In genomic region chr9:97802276-97802675, GRCh38 we compare ENCODE assay signal across 12 cellular contexts. TPM values are rescaled to one million over a fixed set of nuclear protein-coding genes. Genes with fewer than 3 reads are reported as not detected.
DNase-seq lines count a peak whose midpoint lies in the region; ATAC-seq and TF ChIP-seq lines count a peak whose summit lies in the region.
"Had no signal": no experiment of that assay in that cellular context is flagged by ENCODE, and none has a peak within 500 bp of the region (broad histone marks: within the 10 kb centered on the region; RNA-seq: fewer than 3 reads in every experiment).

No MANE protein-coding gene starts in this region.

- H2AFZ ChIP-seq in GM23338, result no peak overlapping the region
- no peak overlapping the region for H2AFZ ChIP-seq in Karpas-422 (ENCODE audit: low read length)

- no peaks in the 10 kb centered on the region for H3K79me2 ChIP-seq in GM23338 (replicated peaks; ENCODE audit: insufficient read depth)
- H3K79me2 ChIP-seq in Karpas-422 (ENCODE audit: low read length), result no peaks in the 10 kb centered on the region

- H3K27ac ChIP-seq in GM23338 (ENCODE audit: low read depth) (no peak overlapping the region), Karpas-422 (ENCODE audit: low read length) (no peak overlapping the region)

- no peak for ATAC-seq in GM23338
- ATAC-seq in activated B cell treated with CpG ODN at 0.5 μM for 24 hours (ENCODE audit: low read depth), result no peak
- ATAC-seq in HG03196 (IDR thresholded peaks at IDR 0.05; ENCODE audit: unreplicated experiment), result no peak
- ATAC-seq in HG03097 (IDR thresholded peaks at IDR 0.05; ENCODE audit: low FRiP score, unreplicated experiment), result no peak
- ATAC-seq: lower lobe of right lung had no signal

- H3K4me3 ChIP-seq in GM23338, result no peak overlapping the region
- H3K4me3 ChIP-seq in Karpas-422 (ENCODE audit: low read length), result no peak overlapping the region

- CTCF ChIA-PET in activated B cell treated with CpG ODN at 0.5 μM for 24 hours (lab: Charles Lee), result no interaction called here

- peaks cover 3% of the 10 kb centered on the region; the same call in 2 of the 3 replicates for H3K9me3 Mint-ChIP-seq in GM23338
- H3K9me3 Mint-ChIP-seq in activated B cell treated with CpG ODN at 0.5 μM for 24 hours, result no peaks in the 10 kb centered on the region

- no peak overlapping the region for H3K9ac ChIP-seq in Karpas-422 (ENCODE audit: low read length)

- no peaks in the 10 kb centered on the region for H4K20me1 ChIP-seq in GM23338 (replicated peaks; ENCODE audit: insufficient read depth)
- no peaks in the 10 kb centered on the region for H4K20me1 ChIP-seq in Karpas-422 (ENCODE audit: insufficient read depth, low read depth, low read length)

- H3K4me3 Mint-ChIP-seq in GM23338 (peak overlapping the region; percentile 87), activated B cell treated with CpG ODN at 0.5 μM for 24 hours (peak overlapping the region; percentile 52)

- DNase-seq in 8988T, result peak; percentile 87
- no peak for DNase-seq in GM23338 (ENCODE audit: low spot score)
- no peak for DNase-seq in activated B cell treated with CpG ODN at 0.5 μM for 24 hours
- DNase-seq in hepatic stellate cell (ENCODE audit: low spot score), result peak; percentile 87
- DNase-seq in Karpas-422, result no peak
- no peak for DNase-seq in NCI-H1092 (lab: John Stamatoyannopoulos, UW)
- DNase-seq: activated CD8-positive, alpha-beta memory T cell treated with anti-CD3 and anti-CD28 coated beads, Interleukin-2, amount 50 U/mL, for 4 hours; lower lobe of right lung; stimulated activated CD4-positive, alpha-beta T cell treated with anti-CD3 and anti-CD28 coated beads, Interleukin-1b, Interleukin-23, amount 100 ng/mL, for 48 hours had no signal

- H3K4me1 ChIP-seq in GM23338 (ENCODE audit: insufficient read depth), result no peaks in the 10 kb centered on the region
- H3K4me1 ChIP-seq in Karpas-422 (ENCODE audit: low read length), result peaks cover 11% of the 10 kb centered on the region

- peaks cover 22% of the 10 kb centered on the region; the same call in 1 of the 2 replicates for H3K27me3 ChIP-seq in GM23338 (ENCODE audit: insufficient read depth)
- no peaks in the 10 kb centered on the region for H3K27me3 ChIP-seq in Karpas-422 (ENCODE audit: low read length)

- no peak overlapping the region for H3K4me2 ChIP-seq in GM23338
- no peak overlapping the region for H3K4me2 ChIP-seq in Karpas-422 (ENCODE audit: low read depth, low read length, poor library complexity, severe bottlenecking)

- no peaks in the 10 kb centered on the region for H3F3A ChIP-seq in GM23338 (replicated peaks; ENCODE audit: low read depth)

- H3K9me2 ChIP-seq in GM23338 (ENCODE audit: insufficient read depth) (no peaks in the 10 kb centered on the region), Karpas-422 (replicated peaks; ENCODE audit: insufficient read depth, low read length) (no peaks in the 10 kb centered on the region)

- H3K27ac Mint-ChIP-seq in GM23338, result no peak overlapping the region
- no peak overlapping the region for H3K27ac Mint-ChIP-seq in activated B cell treated with CpG ODN at 0.5 μM for 24 hours
- H3K27ac Mint-ChIP-seq: CD14-positive monocyte had no signal

- H3K4me1 Mint-ChIP-seq in GM23338, result peaks cover 2% of the 10 kb centered on the region; the same call in 1 of the 3 replicates
- peaks cover 7% of the 10 kb centered on the region for H3K4me1 Mint-ChIP-seq in activated B cell treated with CpG ODN at 0.5 μM for 24 hours

- intact Hi-C loops in activated B cell treated with CpG ODN at 0.5 μM for 24 hours (cut with micrococcal nuclease), result loop anchor here (5.0 kb wide), 1 partner anchor 45 kb away; no protein-coding TSS in a partner anchor

- H3K9me3 ChIP-seq in Karpas-422 (ENCODE audit: low read length), result no peaks in the 10 kb centered on the region
- H3K9me3 ChIP-seq: lower lobe of right lung had no signal

- no peaks in the 10 kb centered on the region for H3K36me3 ChIP-seq in GM23338 (ENCODE audit: insufficient read depth)
- no peaks in the 10 kb centered on the region for H3K36me3 ChIP-seq in Karpas-422 (ENCODE audit: insufficient read depth, low read length)
- H3K36me3 ChIP-seq: lower lobe of right lung had no signal

- no peaks in the 10 kb centered on the region for H3K36me3 Mint-ChIP-seq in GM23338 (ENCODE audit: low read depth)
- H3K36me3 Mint-ChIP-seq in activated B cell treated with CpG ODN at 0.5 μM for 24 hours (ENCODE audit: low read depth), result no peaks in the 10 kb centered on the region
- H3K36me3 Mint-ChIP-seq: CD14-positive monocyte had no signal

- TF ChIP-seq CTCF in GM23338 (conservative IDR thresholded peaks at IDR 0.05; ENCODE audit: low read depth in 2 of 2) (no peak), activated B cell treated with CpG ODN at 0.5 μM for 24 hours (IDR thresholded peaks at IDR 0.05) (no peak)

- H3K27me3 Mint-ChIP-seq in GM23338 (ENCODE audit: insufficient read depth, low read depth, poor library complexity) (peaks cover 16% of the 10 kb centered on the region), activated B cell treated with CpG ODN at 0.5 μM for 24 hours (peaks cover 22% of the 10 kb centered on the region)

- POLR2A ChIA-PET in activated B cell treated with CpG ODN at 0.5 μM for 24 hours (lab: Charles Lee), result no interaction called here

TF ChIP-seq in GM23338, 12 proteins besides CTCF, POLR2A, EP300 and RAD21 (continues in another document):
- TF ChIP-seq CREB1 (CRISPR knock-in tag; IDR thresholded peaks at IDR 0.05; ENCODE audit: low read depth) (no peak), NANOG (IDR thresholded peaks at IDR 0.05; ENCODE audit: borderline replicate concordance) (no peak), ETS1 (IDR thresholded peaks at IDR 0.05) (no peak)
- TF ChIP-seq, protein P1, sequence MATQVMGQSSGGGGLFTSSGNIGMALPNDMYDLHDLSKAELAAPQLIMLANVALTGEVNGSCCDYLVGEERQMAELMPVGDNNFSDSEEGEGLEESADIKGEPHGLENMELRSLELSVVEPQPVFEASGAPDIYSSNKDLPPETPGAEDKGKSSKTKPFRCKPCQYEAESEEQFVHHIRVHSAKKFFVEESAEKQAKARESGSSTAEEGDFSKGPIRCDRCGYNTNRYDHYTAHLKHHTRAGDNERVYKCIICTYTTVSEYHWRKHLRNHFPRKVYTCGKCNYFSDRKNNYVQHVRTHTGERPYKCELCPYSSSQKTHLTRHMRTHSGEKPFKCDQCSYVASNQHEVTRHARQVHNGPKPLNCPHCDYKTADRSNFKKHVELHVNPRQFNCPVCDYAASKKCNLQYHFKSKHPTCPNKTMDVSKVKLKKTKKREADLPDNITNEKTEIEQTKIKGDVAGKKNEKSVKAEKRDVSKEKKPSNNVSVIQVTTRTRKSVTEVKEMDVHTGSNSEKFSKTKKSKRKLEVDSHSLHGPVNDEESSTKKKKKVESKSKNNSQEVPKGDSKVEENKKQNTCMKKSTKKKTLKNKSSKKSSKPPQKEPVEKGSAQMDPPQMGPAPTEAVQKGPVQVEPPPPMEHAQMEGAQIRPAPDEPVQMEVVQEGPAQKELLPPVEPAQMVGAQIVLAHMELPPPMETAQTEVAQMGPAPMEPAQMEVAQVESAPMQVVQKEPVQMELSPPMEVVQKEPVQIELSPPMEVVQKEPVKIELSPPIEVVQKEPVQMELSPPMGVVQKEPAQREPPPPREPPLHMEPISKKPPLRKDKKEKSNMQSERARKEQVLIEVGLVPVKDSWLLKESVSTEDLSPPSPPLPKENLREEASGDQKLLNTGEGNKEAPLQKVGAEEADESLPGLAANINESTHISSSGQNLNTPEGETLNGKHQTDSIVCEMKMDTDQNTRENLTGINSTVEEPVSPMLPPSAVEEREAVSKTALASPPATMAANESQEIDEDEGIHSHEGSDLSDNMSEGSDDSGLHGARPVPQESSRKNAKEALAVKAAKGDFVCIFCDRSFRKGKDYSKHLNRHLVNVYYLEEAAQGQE (IDR thresholded peaks at IDR 0.05; ENCODE audit: unreplicated experiment), result no peak

RNA-seq across cellular contexts. Expression of gene FOXE1, which starts 50.8 kb away (rescaled TPM):
- 0.35 and 0.45 TPM in 2 replicates for total RNA-seq in GM23338 (2014; rRNA removed; shearing (Covaris generic))
- 0.12 TPM in 1 of 2 replicates, not detected in the other for polyA plus RNA-seq in GM23338 (2016; fragmentation: Nextera tagmentation; extraction: Ambion mirVana)
- not detected in 2 replicates for total RNA-seq in activated B cell treated with CpG ODN at 0.5 μM for 24 hours
- not detected in 2 replicates for total RNA-seq in Karpas-422 (2014; rRNA removed; shearing (Covaris generic); ENCODE audit: low replicate concordance)
- total RNA-seq: lower lobe of right lung had no signal
- polyA plus RNA-seq: CD14-positive monocyte had no signal

Comparison
In these comparisons a context has a peak if more than half of its experiments do, and no peak if none do; other contexts are left out.
1. DNase-seq: peak in 8988T (single experiment) and hepatic stellate cell (single experiment); none in GM23338 (single experiment), activated B cell treated with CpG ODN at 0.5 μM for 24 hours (single experiment), Karpas-422 (single experiment) and NCI-H1092 (single experiment).